Comparison of ENCODE assay signal across 13 cellular contexts in genomic region chr3:58497074-58497473, GRCh38. TPM values are rescaled to one million over a fixed set of nuclear protein-coding genes. Genes with fewer than 3 reads are reported as not detected.
DNase-seq lines count a peak whose midpoint lies in the region; ATAC-seq and TF ChIP-seq lines count a peak whose summit lies in the region.
"Had no signal": no experiment of that assay in that cellular context is flagged by ENCODE, and none has a peak within 500 bp of the region (broad histone marks: within the 10 kb centered on the region; RNA-seq: fewer than 3 reads in every experiment).

No MANE protein-coding gene starts in this region.

- H3K9me3 ChIP-seq in left ventricle myocardium inferior (replicated peaks) (no peaks in the 10 kb centered on the region), adipocyte (ENCODE audit: control insufficient read depth, low read length) (no peaks in the 10 kb centered on the region)

- H3K4me3 Mint-ChIP-seq in type B pancreatic cell, result peak overlapping the region; percentile 64
- H3K4me3 Mint-ChIP-seq: activated T-helper 17 cell treated with anti-CD3 and anti-CD28 coated beads, Interleukin-2, amount 50 U/mL, for 72 hours; stimulated activated memory B cell treated with anti-CD40 and anti-IgM and Interleukin-4, amounts not matched to agents 10 μg/mL and 1 μg/mL and 100 μg/mL, for 72 hours had no signal

- peak overlapping the region; percentile 36 for H3K27ac ChIP-seq in left ventricle myocardium inferior (replicated peaks)

- no peak for TF ChIP-seq CTCF in left ventricle myocardium inferior (IDR thresholded peaks at IDR 0.05; ENCODE audit: borderline replicate concordance)
- TF ChIP-seq CTCF in type B pancreatic cell (conservative IDR thresholded peaks at IDR 0.05), result no peak

- H3K9me3 Mint-ChIP-seq in type B pancreatic cell, result no peaks in the 10 kb centered on the region
- H3K9me3 Mint-ChIP-seq: activated T-helper 17 cell treated with anti-CD3 and anti-CD28 coated beads, Interleukin-2, amount 50 U/mL, for 72 hours; stimulated activated memory B cell treated with anti-CD40 and anti-IgM and Interleukin-4, amounts not matched to agents 10 μg/mL and 1 μg/mL and 100 μg/mL, for 72 hours had no signal

- H3K36me3 ChIP-seq in left ventricle myocardium inferior (peaks cover 27% of the 10 kb centered on the region), adipocyte (ENCODE audit: control insufficient read depth, insufficient read depth, low read length, severe bottlenecking) (peaks cover 16% of the 10 kb centered on the region)

- peaks cover 61% of the 10 kb centered on the region for H3K4me1 ChIP-seq in left ventricle myocardium inferior
- H3K4me1 ChIP-seq in adipocyte (ENCODE audit: control insufficient read depth, insufficient read depth, low read length), result peaks cover 68% of the 10 kb centered on the region

- intact Hi-C loops in left ventricle myocardium inferior (cut with micrococcal nuclease), result loop anchor here (10.0 kb wide), 1 partner anchor 162 kb away; the partner anchor contains the start of gene PXK
- intact Hi-C loops in Right ventricle myocardium inferior (cut with DNase I), result no loop called here

- H3K27me3 ChIP-seq in left ventricle myocardium inferior (ENCODE audit: low read depth) (no peaks in the 10 kb centered on the region), adipocyte (replicated peaks; ENCODE audit: control insufficient read depth, insufficient read depth, low read length) (no peaks in the 10 kb centered on the region)

- H3K27ac Mint-ChIP-seq in type B pancreatic cell, result peak overlapping the region; percentile 57
- H3K27ac Mint-ChIP-seq: activated T-helper 17 cell treated with anti-CD3 and anti-CD28 coated beads, Interleukin-2, amount 50 U/mL, for 72 hours; stimulated activated memory B cell treated with anti-CD40 and anti-IgM and Interleukin-4, amounts not matched to agents 10 μg/mL and 1 μg/mL and 100 μg/mL, for 72 hours had no signal

- H3K4me1 Mint-ChIP-seq in type B pancreatic cell (ENCODE audit: unreplicated experiment), result peaks cover 57% of the 10 kb centered on the region

- no peak for DNase-seq in left ventricle myocardium inferior
- no peak for DNase-seq in Right ventricle myocardium inferior (ENCODE audit: missing footprints)
- DNase-seq in adipocyte (ENCODE audit: low read depth), result peak; percentile 17
- DNase-seq in inferior parietal cortex (ENCODE audit: extremely low spot score), result peak; percentile 65
- DNase-seq in type B pancreatic cell (ENCODE audit: extremely low spot score, unreplicated experiment), result no peak
- DNase-seq in activated CD8-positive, alpha-beta memory T cell treated with anti-CD3 and anti-CD28 coated beads, Interleukin-2, amount 50 U/mL, for 4 hours, result no peak
- no peak for DNase-seq in activated gamma-delta T cell treated with Interleukin-2 at 50 U/mL for 16 hours
- DNase-seq in foreskin melanocyte, result no peak
- DNase-seq: AML-193, left colon, NCI-H510A treated with DMSO at 0.1 percent for 48 hours had no signal

- no peaks in the 10 kb centered on the region for H3K27me3 Mint-ChIP-seq in type B pancreatic cell
- H3K27me3 Mint-ChIP-seq: activated T-helper 17 cell treated with anti-CD3 and anti-CD28 coated beads, Interleukin-2, amount 50 U/mL, for 72 hours; stimulated activated memory B cell treated with anti-CD40 and anti-IgM and Interleukin-4, amounts not matched to agents 10 μg/mL and 1 μg/mL and 100 μg/mL, for 72 hours had no signal

- ATAC-seq in Right ventricle myocardium inferior, result no peak
- ATAC-seq: activated T-helper 17 cell treated with anti-CD3 and anti-CD28 coated beads, Interleukin-2, amount 50 U/mL, for 72 hours; left colon; stimulated activated memory B cell treated with anti-CD40 and anti-IgM and Interleukin-4, amounts not matched to agents 10 μg/mL and 1 μg/mL and 100 μg/mL, for 72 hours had no signal

- peak overlapping the region; percentile 46 for H3K9ac ChIP-seq in adipocyte (ENCODE audit: low read length)

- H3K36me3 Mint-ChIP-seq in type B pancreatic cell, result peaks cover 24% of the 10 kb centered on the region

- H3K4me3 ChIP-seq in left ventricle myocardium inferior, result no peak overlapping the region
- peak overlapping the region; percentile 42 for H3K4me3 ChIP-seq in adipocyte (ENCODE audit: low read length)

RNA-seq across cellular contexts. Expression of gene KCTD6, which starts 5.2 kb away (rescaled TPM):
- 6.2 TPM for total RNA-seq in left ventricle myocardium inferior
- total RNA-seq in Right ventricle myocardium inferior, result 11.3 TPM
- total RNA-seq in type B pancreatic cell (ENCODE audit: low replicate concordance), result 23.5 and 24.9 TPM in 2 replicates

RNA-seq across cellular contexts. Expression of gene ACOX2, which starts 39.9 kb away (rescaled TPM):
- total RNA-seq in left ventricle myocardium inferior, result 37.2 TPM
- 33.4 TPM for total RNA-seq in Right ventricle myocardium inferior
- 5.6 and 6.9 TPM in 2 replicates for total RNA-seq in type B pancreatic cell (ENCODE audit: low replicate concordance)
- total RNA-seq: activated T-helper 17 cell treated with anti-CD3 and anti-CD28 coated beads, Interleukin-2, amount 50 U/mL, for 72 hours had no signal

Comparison
In these comparisons a context has a peak if more than half of its experiments do, and no peak if none do; other contexts are left out.
1. DNase-seq: peak in adipocyte (single experiment) and inferior parietal cortex (single experiment); none in left ventricle myocardium inferior (single experiment), Right ventricle myocardium inferior (single experiment), type B pancreatic cell (single experiment), activated CD8-positive, alpha-beta memory T cell treated with anti-CD3 and anti-CD28 coated beads, Interleukin-2, amount 50 U/mL, for 4 hours (single experiment), activated gamma-delta T cell treated with Interleukin-2 at 50 U/mL for 16 hours (single experiment) and foreskin melanocyte (single experiment).